ENCODE assay signal across 24 cellular contexts in the genomic region with DNA sequence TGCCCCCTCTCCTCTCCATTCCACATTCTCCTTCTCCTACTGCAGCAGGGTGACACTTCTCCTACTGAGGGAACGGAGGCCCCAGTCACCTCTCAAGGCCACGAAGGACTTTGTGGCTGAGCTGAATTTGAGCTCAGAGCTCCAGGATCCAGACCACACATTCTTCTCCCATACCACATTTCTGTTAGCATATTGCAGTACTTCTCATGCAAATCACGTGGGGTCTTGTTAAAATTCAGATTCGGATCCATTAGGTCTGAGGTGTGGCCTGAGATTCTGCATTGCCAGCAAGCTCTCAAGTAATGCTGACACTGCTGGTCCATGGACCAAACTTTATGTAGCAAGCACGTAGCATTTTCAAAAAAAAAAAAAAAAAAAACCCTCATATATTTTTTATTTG. TPM values are rescaled to one million over a fixed set of nuclear protein-coding genes. Genes with fewer than 3 reads are reported as not detected.
"Had no signal": no experiment of that assay in that cellular context is flagged by ENCODE, and none has a peak within 500 bp of the region (broad histone marks: within the 10 kb centered on the region; RNA-seq: fewer than 3 reads in every experiment).

No MANE protein-coding gene starts in this region.

- DNase-seq: effector memory CD8-positive, alpha-beta T cell; esophagus squamous epithelium; foreskin fibroblast; glutamatergic neuron; immature natural killer cell; kidney; left colon; left ventricle myocardium superior; mesenchymal stem cell; naive B cell; posterior cingulate gyrus; sigmoid colon; small intestine; stimulated activated CD4-positive, alpha-beta T cell treated with anti-CD3 and anti-CD28 coated beads, Interleukin-12 subunit alpha, Interleukin-12 subunit beta, amount 100 ng/mL, for 4 hours; stimulated activated CD4-positive, alpha-beta T cell treated with anti-CD3 and anti-CD28 coated beads, Interleukin-2, amount 100 ng/mL, for 48 hours; stimulated activated naive CD4-positive, alpha-beta T cell treated with Interleukin-2 at 50 U/mL for 16 hours; trophoblast cell had no signal

- H3K9me3 ChIP-seq: esophagus squamous epithelium, gastroesophageal sphincter, neutrophil, right atrium auricular region, sigmoid colon had no signal

- H3K27me3 ChIP-seq: right atrium auricular region, sigmoid colon had no signal

- H3K4me3 ChIP-seq: esophagus squamous epithelium, gastroesophageal sphincter, lung, right atrium auricular region, sigmoid colon had no signal

- H3K27ac ChIP-seq: esophagus squamous epithelium, gastroesophageal sphincter, neutrophil, right atrium auricular region, sigmoid colon had no signal

- H3K4me1 ChIP-seq: esophagus squamous epithelium, right atrium auricular region had no signal

- H3K36me3 ChIP-seq: esophagus squamous epithelium, gastroesophageal sphincter, neutrophil, right atrium auricular region, sigmoid colon had no signal

RNA-seq across cellular contexts. Expression of gene IFI27, which starts 28.5 kb away (rescaled TPM):
- total RNA-seq: epithelial cell of proximal tubule had no signal

RNA-seq across cellular contexts. Expression of gene PPP4R4, which starts 35.1 kb away (rescaled TPM):
- total RNA-seq: osteocyte, pulmonary artery endothelial cell had no signal
- polyA plus RNA-seq: immature natural killer cell had no signal
